Comparison of ENCODE assay signal across 1 cellular context in the genomic region with DNA sequence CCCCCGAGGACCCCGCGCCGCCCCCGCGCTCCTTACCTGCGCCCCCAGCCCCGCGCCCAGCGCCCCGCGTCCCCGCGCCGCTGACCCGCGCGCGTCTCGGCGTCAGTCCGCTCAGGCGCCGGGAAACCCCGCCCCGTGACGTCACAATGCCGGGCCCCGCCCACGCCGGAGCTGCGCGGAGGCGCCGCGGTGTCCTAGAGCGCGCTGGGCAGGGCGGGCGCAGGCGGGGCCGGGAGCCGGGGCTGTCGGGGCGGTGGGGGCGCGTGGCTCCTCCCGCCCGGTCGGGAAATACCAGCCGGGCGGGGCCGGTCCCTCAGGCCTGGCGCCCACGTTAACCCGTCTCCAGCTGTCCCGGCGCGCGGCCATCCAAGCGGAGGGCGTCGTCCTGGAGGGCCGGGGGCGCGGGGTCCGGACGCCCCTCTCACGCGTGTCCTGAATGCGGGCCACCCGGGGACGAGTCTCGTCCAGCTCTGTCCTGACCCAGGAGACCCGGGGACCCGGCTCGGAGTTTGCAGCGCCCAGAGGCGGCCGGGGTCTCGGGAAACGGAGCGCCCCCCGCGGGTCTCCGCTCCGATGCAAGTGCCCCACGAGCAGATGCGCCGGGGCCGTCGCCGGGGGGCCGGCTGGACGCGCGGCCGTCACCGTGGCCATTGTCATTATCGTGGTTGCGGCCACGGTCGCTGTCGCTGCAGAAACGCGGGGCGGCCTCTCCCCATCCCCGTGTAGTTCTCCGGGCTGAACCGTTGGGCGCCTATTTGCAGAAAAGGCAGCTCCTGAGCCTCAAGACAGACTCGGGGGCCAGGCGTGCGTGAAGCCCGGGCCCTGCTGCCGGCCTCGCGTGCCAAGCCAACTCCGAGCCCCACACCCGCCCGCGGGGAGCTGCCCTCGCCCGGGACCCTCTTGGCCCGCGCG.
A peak's percentile ranks its signal among the peaks of the same experiment; 100 is the strongest.
TF ChIP-seq lines count a peak whose summit lies in the region.

A gene (minus strand): TSS at position 109 of the 912 bp plus-strand sequence. CDS start 727 bp downstream, outside the sequence.

TF ChIP-seq in GM23338, 12 proteins besides CTCF, POLR2A, EP300 and RAD21 (continued from another document):
- TF ChIP-seq, protein P1, sequence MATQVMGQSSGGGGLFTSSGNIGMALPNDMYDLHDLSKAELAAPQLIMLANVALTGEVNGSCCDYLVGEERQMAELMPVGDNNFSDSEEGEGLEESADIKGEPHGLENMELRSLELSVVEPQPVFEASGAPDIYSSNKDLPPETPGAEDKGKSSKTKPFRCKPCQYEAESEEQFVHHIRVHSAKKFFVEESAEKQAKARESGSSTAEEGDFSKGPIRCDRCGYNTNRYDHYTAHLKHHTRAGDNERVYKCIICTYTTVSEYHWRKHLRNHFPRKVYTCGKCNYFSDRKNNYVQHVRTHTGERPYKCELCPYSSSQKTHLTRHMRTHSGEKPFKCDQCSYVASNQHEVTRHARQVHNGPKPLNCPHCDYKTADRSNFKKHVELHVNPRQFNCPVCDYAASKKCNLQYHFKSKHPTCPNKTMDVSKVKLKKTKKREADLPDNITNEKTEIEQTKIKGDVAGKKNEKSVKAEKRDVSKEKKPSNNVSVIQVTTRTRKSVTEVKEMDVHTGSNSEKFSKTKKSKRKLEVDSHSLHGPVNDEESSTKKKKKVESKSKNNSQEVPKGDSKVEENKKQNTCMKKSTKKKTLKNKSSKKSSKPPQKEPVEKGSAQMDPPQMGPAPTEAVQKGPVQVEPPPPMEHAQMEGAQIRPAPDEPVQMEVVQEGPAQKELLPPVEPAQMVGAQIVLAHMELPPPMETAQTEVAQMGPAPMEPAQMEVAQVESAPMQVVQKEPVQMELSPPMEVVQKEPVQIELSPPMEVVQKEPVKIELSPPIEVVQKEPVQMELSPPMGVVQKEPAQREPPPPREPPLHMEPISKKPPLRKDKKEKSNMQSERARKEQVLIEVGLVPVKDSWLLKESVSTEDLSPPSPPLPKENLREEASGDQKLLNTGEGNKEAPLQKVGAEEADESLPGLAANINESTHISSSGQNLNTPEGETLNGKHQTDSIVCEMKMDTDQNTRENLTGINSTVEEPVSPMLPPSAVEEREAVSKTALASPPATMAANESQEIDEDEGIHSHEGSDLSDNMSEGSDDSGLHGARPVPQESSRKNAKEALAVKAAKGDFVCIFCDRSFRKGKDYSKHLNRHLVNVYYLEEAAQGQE (IDR thresholded peaks at IDR 0.05; ENCODE audit: unreplicated experiment): no peak
- TF ChIP-seq CREB1 (CRISPR knock-in tag; IDR thresholded peaks at IDR 0.05; ENCODE audit: low read depth): peak; percentile 97
